ENCODE assay signal across 2 cellular contexts in genomic region chr17:37212184-37212583, GRCh38.
TF ChIP-seq lines count a peak whose summit lies in the region.

No MANE protein-coding gene starts in this region.

TF ChIP-seq in endothelial cell of umbilical vein, 7 proteins besides CTCF, POLR2A, EP300 and RAD21:
- TF ChIP-seq, protein P1, sequence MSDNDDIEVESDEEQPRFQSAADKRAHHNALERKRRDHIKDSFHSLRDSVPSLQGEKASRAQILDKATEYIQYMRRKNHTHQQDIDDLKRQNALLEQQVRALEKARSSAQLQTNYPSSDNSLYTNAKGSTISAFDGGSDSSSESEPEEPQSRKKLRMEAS (IDR thresholded peaks at IDR 0.05; ENCODE audit: insufficient read depth, insufficient read length), result no peak
- TF ChIP-seq EZH2 (IDR thresholded peaks at IDR 0.05; ENCODE audit: borderline replicate concordance, low read depth, low read length, severe bottlenecking) (no peak), JUN (IDR thresholded peaks at IDR 0.05; ENCODE audit: borderline replicate concordance, insufficient read depth, insufficient read length, low read depth) (no peak), GATA2 (IDR thresholded peaks at IDR 0.05; ENCODE audit: insufficient read depth, insufficient read length, low read depth, low read length) (no peak)
TF ChIP-seq in endothelial cell of umbilical vein: peak in this region for 0.

TF ChIP-seq in neural cell, 6 proteins besides CTCF, POLR2A, EP300 and RAD21:
- TF ChIP-seq, protein P2, sequence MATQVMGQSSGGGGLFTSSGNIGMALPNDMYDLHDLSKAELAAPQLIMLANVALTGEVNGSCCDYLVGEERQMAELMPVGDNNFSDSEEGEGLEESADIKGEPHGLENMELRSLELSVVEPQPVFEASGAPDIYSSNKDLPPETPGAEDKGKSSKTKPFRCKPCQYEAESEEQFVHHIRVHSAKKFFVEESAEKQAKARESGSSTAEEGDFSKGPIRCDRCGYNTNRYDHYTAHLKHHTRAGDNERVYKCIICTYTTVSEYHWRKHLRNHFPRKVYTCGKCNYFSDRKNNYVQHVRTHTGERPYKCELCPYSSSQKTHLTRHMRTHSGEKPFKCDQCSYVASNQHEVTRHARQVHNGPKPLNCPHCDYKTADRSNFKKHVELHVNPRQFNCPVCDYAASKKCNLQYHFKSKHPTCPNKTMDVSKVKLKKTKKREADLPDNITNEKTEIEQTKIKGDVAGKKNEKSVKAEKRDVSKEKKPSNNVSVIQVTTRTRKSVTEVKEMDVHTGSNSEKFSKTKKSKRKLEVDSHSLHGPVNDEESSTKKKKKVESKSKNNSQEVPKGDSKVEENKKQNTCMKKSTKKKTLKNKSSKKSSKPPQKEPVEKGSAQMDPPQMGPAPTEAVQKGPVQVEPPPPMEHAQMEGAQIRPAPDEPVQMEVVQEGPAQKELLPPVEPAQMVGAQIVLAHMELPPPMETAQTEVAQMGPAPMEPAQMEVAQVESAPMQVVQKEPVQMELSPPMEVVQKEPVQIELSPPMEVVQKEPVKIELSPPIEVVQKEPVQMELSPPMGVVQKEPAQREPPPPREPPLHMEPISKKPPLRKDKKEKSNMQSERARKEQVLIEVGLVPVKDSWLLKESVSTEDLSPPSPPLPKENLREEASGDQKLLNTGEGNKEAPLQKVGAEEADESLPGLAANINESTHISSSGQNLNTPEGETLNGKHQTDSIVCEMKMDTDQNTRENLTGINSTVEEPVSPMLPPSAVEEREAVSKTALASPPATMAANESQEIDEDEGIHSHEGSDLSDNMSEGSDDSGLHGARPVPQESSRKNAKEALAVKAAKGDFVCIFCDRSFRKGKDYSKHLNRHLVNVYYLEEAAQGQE (IDR thresholded peaks at IDR 0.05; ENCODE audit: borderline replicate concordance), result no peak
- TF ChIP-seq SMC3 (conservative IDR thresholded peaks at IDR 0.05; ENCODE audit: poor library complexity), result no peak
- no peak for TF ChIP-seq EZH2 (IDR thresholded peaks at IDR 0.05; ENCODE audit: borderline replicate concordance, insufficient read depth, low read length, poor library complexity, severe bottlenecking)
- TF ChIP-seq POLR2AphosphoS5 (IDR thresholded peaks at IDR 0.05), result no peak
- TF ChIP-seq TAF1 (IDR thresholded peaks at IDR 0.05; ENCODE audit: low read depth), result no peak
- TF ChIP-seq MXI1 (conservative IDR thresholded peaks at IDR 0.05; ENCODE audit: poor library complexity, severe bottlenecking), result no peak
